9 cellular contexts compared by ENCODE assay signal in the genomic region with DNA sequence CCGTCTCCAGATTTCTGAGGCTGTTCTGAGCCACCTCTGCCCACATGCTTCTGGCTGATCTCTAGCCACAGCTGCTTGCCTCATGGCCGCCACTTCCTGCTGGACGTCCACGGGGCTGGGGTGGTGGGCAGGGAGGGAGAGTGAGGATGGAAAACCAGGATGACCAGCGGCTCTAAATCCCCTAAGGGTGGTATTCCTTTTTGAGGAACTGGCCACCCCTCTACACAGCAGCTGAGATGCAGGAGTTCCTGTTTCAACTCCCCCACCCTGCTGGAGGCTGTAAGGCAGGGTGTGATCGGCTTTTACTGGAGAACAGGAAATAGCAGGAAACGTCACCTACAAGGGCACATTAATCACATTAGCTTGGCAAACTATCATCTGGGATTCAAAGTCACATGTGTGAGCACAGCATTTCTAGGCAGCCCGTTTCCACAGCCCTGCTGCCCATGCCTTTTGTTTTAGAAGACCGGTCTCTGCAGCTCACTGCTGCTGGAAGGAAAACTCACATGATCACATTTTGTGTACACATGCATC.
DNase-seq lines count a peak whose midpoint lies in the region; ATAC-seq, FAIRE-seq and TF ChIP-seq lines count a peak whose summit lies in the region.
"Had no signal": no experiment of that assay in that cellular context is flagged by ENCODE, and none has a peak within 500 bp of the region (broad histone marks: within the 10 kb centered on the region; RNA-seq: fewer than 3 reads in every experiment).

No MANE protein-coding gene starts in this region.

- H3K4me3 ChIP-seq in adipocyte (ENCODE audit: low read length) (peak overlapping the region; percentile 21), keratinocyte (ENCODE audit: control insufficient read depth in 2 of 3, extremely low read depth in 1 of 3, insufficient read depth in 2 of 3, low read depth in 1 of 3, low read length in 3 of 3) (peak overlapping the region in 1 of 3 experiments; percentile 4), thoracic aorta (peak overlapping the region; percentile 31)

- FAIRE-seq in keratinocyte (lab: Jason Lieb, UNC) = peak; percentile 97
- FAIRE-seq: A204.1 had no signal

- H3K9ac ChIP-seq in adipocyte (ENCODE audit: low read length) = peak overlapping the region; percentile 60
- H3K9ac ChIP-seq in keratinocyte (ENCODE audit: control insufficient read depth, extremely low read depth, insufficient read depth, low read length) = peak overlapping the region; percentile 67

- peaks cover 49% of the 10 kb centered on the region for H3K4me1 ChIP-seq in adipocyte (ENCODE audit: control insufficient read depth, insufficient read depth, low read length)
- H3K4me1 ChIP-seq in keratinocyte (ENCODE audit: control insufficient read depth, extremely low read depth, insufficient read depth, low read length) = peaks cover 66% of the 10 kb centered on the region
- H3K4me1 ChIP-seq in thoracic aorta (ENCODE audit: control insufficient read depth in 1 of 2, low read depth in 2 of 2) = peaks cover 13 to 22% of the 10 kb centered on the region in 2 donors

- H3K79me2 ChIP-seq in keratinocyte (ENCODE audit: control insufficient read depth, insufficient read depth, low read length) = no peaks in the 10 kb centered on the region

- H3K36me3 ChIP-seq in adipocyte (ENCODE audit: control insufficient read depth, insufficient read depth, low read length, severe bottlenecking) (no peaks in the 10 kb centered on the region), keratinocyte (ENCODE audit: control insufficient read depth in 2 of 2, extremely low read depth in 1 of 2, insufficient read depth in 2 of 2, low read length in 2 of 2) (no peaks in the 10 kb centered on the region), thoracic aorta (no peaks in the 10 kb centered on the region)

- peaks cover 3% of the 10 kb centered on the region for H3K9me3 ChIP-seq in adipocyte (ENCODE audit: control insufficient read depth, low read length)
- H3K9me3 ChIP-seq in keratinocyte (ENCODE audit: control insufficient read depth, low read depth, low read length) = no peaks in the 10 kb centered on the region
- H3K9me3 ChIP-seq in thoracic aorta = peaks cover 4% of the 10 kb centered on the region

- no peaks in the 10 kb centered on the region for H4K20me1 ChIP-seq in keratinocyte (ENCODE audit: control insufficient read depth, extremely low read depth, insufficient read depth, low read length)

- H3K27me3 ChIP-seq in adipocyte (replicated peaks; ENCODE audit: control insufficient read depth, insufficient read depth, low read length) = no peaks in the 10 kb centered on the region
- H3K27me3 ChIP-seq in keratinocyte (ENCODE audit: control insufficient read depth, extremely low read depth, insufficient read depth, low read length) = no peaks in the 10 kb centered on the region
- no peaks in the 10 kb centered on the region for H3K27me3 ChIP-seq in thoracic aorta (replicated peaks; ENCODE audit: insufficient read depth)

- no peak for TF ChIP-seq CTCF in keratinocyte (optimal IDR thresholded peaks at IDR 0.05 in 1 of 3, IDR thresholded peaks at IDR 0.05 in 1 of 3, conservative IDR thresholded peaks at IDR 0.05 in 1 of 3; ENCODE audit: extremely low read depth in 1 of 3, insufficient read depth in 2 of 3, low read length in 3 of 3)
- TF ChIP-seq CTCF in thoracic aorta (IDR thresholded peaks at IDR 0.05) = no peak

- H3K9me1 ChIP-seq in keratinocyte (ENCODE audit: control insufficient read depth, extremely low read depth, insufficient read depth, low read length) = no peaks in the 10 kb centered on the region

- dilution Hi-C loops in keratinocyte (cut with MboI; ENCODE audit: extremely low pct_ligation_motif_present, low sequenced_read_pairs) = no loop called here

- H3K4me2 ChIP-seq in keratinocyte (ENCODE audit: control insufficient read depth, extremely low read depth, insufficient read depth, low read depth, low read length) = peak overlapping the region; percentile 59

- H3K27ac ChIP-seq in keratinocyte (ENCODE audit: control insufficient read depth, insufficient read depth, low read length) (peak overlapping the region; percentile 86), thoracic aorta (peak overlapping the region; percentile 57 to 81)

- DNase-seq in NCI-H146 (lab: John Stamatoyannopoulos, UW) = peak; percentile 27
- no peak for DNase-seq in NCI-H146 treated with DMSO at 0.1 percent for 48 hours (lab: John Stamatoyannopoulos, UW; ENCODE audit: unreplicated experiment)
- peak; percentile 36 for DNase-seq in adipocyte (ENCODE audit: low read depth)
- DNase-seq in keratinocyte (ENCODE audit: low read depth, low spot score) = no peak
- DNase-seq in thoracic aorta (ENCODE audit: low spot score) = peak; percentile 30
- no peak for DNase-seq in stimulated activated CD4-positive, alpha-beta T cell treated with anti-CD3 and anti-CD28 coated beads, Interleukin-4, amount 100 ng/mL, for 24 hours
- no peak for DNase-seq in NCI-H2171 (lab: John Stamatoyannopoulos, UW)
- no peak for DNase-seq in activated CD4-positive, CD25-positive, alpha-beta regulatory T cell (lab: John Stamatoyannopoulos, UW)

- peak overlapping the region; percentile 94 for H2AFZ ChIP-seq in keratinocyte (ENCODE audit: control insufficient read depth, low read length)

- peak; percentile 79 for ATAC-seq in thoracic aorta (ENCODE audit: insufficient number of reproducible peaks, low FRiP score, low read depth)

Comparison
In these comparisons a context has a peak if more than half of its experiments do, and no peak if none do; other contexts are left out.
1. DNase-seq: peak in NCI-H146 (single experiment), adipocyte (single experiment) and thoracic aorta (single experiment); none in NCI-H146 treated with DMSO at 0.1 percent for 48 hours (single experiment), keratinocyte (single experiment), stimulated activated CD4-positive, alpha-beta T cell treated with anti-CD3 and anti-CD28 coated beads, Interleukin-4, amount 100 ng/mL, for 24 hours (single experiment), NCI-H2171 (single experiment) and activated CD4-positive, CD25-positive, alpha-beta regulatory T cell (0 of 4).